Comparison of ENCODE assay signal across 1 cellular context in genomic region chr12:106773945-106774807, GRCh38.
TF ChIP-seq lines count a peak whose summit lies in the region.

TSS of gene RIC8B (plus strand) at chr12:106774682. CDS start at chr12:106774746, 64 bp downstream.

TF ChIP-seq in A549, 52 proteins besides CTCF, POLR2A, EP300 and RAD21 (continued from another document):
- TF ChIP-seq REST (IDR thresholded peaks at IDR 0.05) = peak; percentile 92
TF ChIP-seq in A549: peak in this region for 12.
